ENCODE assay signal across 1 cellular context in the genomic region with DNA sequence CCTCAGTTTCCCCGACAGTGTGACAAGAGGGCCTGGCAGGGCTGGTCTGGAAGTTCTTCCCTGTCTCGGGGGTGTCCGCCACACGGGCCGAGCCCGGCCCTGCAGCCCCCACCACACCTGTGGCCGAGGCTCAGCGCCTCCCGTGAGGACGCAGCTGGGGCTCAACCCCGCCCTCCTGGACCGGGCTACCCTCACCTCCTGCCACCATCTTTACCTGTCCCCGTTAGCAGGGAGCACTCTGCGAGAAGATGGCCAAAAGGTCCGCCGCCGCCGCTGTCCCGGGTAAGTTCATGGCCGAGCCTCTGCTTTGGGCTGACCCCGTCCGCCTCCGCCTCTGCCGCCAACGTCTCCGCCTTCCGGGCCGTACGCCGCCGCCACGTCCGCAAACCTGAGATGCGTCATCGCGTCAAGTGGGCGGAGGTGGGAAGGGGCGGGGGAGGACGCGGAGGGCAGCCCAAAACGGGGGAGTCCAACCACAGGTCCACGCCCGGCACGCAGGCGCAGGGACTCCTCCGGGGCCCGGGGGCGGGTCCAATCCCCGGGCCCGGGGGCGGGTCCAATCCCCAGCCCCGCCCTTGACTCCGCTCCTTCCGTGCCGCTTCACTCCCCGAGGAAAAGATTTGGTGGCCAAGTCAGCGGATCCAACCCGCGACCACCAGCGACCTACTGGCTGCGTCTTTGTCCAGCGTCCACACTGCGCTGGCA.
TF ChIP-seq lines count a peak whose summit lies in the region.

A gene (minus strand): TSS at position 351 of the 705 bp plus-strand sequence. CDS start 4,295 bp downstream, outside the sequence.

TF ChIP-seq in HEK293, 187 proteins besides CTCF, POLR2A, EP300 and RAD21 (continued from another document):
- TF ChIP-seq ZSCAN23 (tag by site-specific recombination; IDR thresholded peaks at IDR 0.05) (no peak), ZNF830 (tag by site-specific recombination; IDR thresholded peaks at IDR 0.05; ENCODE audit: low read depth) (no peak), OSR2 (tag by site-specific recombination; IDR thresholded peaks at IDR 0.05) (no peak; the same call in 1 of the 2 replicates), ZFP41 (tag by site-specific recombination; IDR thresholded peaks at IDR 0.05; ENCODE audit: borderline replicate concordance) (no peak), ZNF211 (tag by site-specific recombination; IDR thresholded peaks at IDR 0.05; ENCODE audit: low read depth) (no peak), REPIN1 (tag by site-specific recombination; IDR thresholded peaks at IDR 0.05; ENCODE audit: low read depth) (peak; percentile 56; the same call in 1 of the 2 replicates)
- TF ChIP-seq, protein P1, sequence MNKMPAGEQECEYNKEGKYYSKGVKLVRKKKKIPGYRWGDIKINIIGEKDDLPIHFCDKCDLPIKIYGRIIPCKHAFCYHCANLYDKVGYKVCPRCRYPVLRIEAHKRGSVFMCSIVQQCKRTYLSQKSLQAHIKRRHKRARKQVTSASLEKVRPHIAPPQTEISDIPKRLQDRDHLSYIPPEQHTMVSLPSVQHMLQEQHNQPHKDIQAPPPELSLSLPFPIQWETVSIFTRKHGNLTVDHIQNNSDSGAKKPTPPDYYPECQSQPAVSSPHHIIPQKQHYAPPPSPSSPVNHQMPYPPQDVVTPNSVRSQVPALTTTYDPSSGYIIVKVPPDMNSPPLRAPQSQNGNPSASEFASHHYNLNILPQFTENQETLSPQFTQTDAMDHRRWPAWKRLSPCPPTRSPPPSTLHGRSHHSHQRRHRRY (tag by site-specific recombination; IDR thresholded peaks at IDR 0.05) = no peak
- TF ChIP-seq, protein P2, sequence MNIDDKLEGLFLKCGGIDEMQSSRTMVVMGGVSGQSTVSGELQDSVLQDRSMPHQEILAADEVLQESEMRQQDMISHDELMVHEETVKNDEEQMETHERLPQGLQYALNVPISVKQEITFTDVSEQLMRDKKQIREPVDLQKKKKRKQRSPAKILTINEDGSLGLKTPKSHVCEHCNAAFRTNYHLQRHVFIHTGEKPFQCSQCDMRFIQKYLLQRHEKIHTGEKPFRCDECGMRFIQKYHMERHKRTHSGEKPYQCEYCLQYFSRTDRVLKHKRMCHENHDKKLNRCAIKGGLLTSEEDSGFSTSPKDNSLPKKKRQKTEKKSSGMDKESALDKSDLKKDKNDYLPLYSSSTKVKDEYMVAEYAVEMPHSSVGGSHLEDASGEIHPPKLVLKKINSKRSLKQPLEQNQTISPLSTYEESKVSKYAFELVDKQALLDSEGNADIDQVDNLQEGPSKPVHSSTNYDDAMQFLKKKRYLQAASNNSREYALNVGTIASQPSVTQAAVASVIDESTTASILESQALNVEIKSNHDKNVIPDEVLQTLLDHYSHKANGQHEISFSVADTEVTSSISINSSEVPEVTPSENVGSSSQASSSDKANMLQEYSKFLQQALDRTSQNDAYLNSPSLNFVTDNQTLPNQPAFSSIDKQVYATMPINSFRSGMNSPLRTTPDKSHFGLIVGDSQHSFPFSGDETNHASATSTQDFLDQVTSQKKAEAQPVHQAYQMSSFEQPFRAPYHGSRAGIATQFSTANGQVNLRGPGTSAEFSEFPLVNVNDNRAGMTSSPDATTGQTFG (tag by site-specific recombination; IDR thresholded peaks at IDR 0.05; ENCODE audit: borderline replicate concordance) = no peak
